1 cellular context compared by ENCODE assay signal in the genomic region with DNA sequence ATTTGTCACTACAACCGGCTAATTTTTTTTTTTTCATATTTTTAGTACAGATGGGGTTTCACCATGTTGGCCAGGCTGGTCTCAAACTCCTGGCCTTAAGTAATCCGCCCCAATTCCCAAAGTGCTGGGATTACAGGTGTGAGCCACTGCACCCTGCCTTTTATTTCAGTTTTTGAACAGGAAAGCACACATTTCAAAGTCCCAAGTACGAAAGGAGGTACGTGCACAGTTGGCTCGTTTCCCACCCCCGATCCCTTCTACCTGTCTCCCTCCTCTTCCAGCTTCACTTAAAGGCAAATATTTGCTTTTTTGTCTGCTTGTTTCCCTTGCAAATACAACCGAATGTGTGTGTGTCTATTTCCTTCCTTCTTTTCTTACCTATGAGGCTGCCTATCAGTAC.
TF ChIP-seq lines count a peak whose summit lies in the region.

No MANE protein-coding gene starts in this region.

TF ChIP-seq in HepG2, 621 proteins besides CTCF, POLR2A, EP300 and RAD21 (continued from another document and continues in another):
- TF ChIP-seq, protein P1, sequence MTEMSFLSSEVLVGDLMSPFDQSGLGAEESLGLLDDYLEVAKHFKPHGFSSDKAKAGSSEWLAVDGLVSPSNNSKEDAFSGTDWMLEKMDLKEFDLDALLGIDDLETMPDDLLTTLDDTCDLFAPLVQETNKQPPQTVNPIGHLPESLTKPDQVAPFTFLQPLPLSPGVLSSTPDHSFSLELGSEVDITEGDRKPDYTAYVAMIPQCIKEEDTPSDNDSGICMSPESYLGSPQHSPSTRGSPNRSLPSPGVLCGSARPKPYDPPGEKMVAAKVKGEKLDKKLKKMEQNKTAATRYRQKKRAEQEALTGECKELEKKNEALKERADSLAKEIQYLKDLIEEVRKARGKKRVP (CRISPR knock-in tag; IDR thresholded peaks at IDR 0.05): no peak
- no peak for TF ChIP-seq GZF1 (CRISPR knock-in tag; IDR thresholded peaks at IDR 0.05)
- TF ChIP-seq, protein P2, sequence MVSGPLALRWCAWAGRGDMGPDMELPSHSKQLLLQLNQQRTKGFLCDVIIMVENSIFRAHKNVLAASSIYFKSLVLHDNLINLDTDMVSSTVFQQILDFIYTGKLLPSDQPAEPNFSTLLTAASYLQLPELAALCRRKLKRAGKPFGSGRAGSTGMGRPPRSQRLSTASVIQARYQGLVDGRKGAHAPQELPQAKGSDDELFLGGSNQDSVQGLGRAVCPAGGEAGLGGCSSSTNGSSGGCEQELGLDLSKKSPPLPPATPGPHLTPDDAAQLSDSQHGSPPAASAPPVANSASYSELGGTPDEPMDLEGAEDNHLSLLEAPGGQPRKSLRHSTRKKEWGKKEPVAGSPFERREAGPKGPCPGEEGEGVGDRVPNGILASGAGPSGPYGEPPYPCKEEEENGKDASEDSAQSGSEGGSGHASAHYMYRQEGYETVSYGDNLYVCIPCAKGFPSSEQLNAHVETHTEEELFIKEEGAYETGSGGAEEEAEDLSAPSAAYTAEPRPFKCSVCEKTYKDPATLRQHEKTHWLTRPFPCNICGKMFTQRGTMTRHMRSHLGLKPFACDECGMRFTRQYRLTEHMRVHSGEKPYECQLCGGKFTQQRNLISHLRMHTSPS (CRISPR knock-in tag; IDR thresholded peaks at IDR 0.05; ENCODE audit: low read depth): no peak; the same call in 1 of the 2 replicates
- no peak for TF ChIP-seq MXD4 (CRISPR knock-in tag; IDR thresholded peaks at IDR 0.05)
- TF ChIP-seq, protein P3, sequence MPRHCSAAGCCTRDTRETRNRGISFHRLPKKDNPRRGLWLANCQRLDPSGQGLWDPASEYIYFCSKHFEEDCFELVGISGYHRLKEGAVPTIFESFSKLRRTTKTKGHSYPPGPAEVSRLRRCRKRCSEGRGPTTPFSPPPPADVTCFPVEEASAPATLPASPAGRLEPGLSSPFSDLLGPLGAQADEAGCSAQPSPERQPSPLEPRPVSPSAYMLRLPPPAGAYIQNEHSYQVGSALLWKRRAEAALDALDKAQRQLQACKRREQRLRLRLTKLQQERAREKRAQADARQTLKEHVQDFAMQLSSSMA (CRISPR knock-in tag; IDR thresholded peaks at IDR 0.05): no peak
- no peak for TF ChIP-seq KDM3A (CRISPR knock-in tag; IDR thresholded peaks at IDR 0.05; ENCODE audit: low read depth)
- TF ChIP-seq, protein P4, sequence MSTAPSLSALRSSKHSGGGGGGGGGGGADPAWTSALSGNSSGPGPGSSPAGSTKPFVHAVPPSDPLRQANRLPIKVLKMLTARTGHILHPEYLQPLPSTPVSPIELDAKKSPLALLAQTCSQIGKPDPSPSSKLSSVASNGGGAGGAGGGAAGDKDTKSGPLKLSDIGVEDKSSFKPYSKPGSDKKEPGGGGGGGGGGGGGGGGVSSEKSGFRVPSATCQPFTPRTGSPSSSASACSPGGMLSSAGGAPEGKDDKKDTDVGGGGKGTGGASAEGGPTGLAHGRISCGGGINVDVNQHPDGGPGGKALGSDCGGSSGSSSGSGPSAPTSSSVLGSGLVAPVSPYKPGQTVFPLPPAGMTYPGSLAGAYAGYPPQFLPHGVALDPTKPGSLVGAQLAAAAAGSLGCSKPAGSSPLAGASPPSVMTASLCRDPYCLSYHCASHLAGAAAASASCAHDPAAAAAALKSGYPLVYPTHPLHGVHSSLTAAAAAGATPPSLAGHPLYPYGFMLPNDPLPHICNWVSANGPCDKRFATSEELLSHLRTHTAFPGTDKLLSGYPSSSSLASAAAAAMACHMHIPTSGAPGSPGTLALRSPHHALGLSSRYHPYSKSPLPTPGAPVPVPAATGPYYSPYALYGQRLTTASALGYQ (CRISPR knock-in tag; IDR thresholded peaks at IDR 0.05): peak; percentile 54; the same call in 1 of the 2 replicates
- TF ChIP-seq RARA (CRISPR knock-in tag; IDR thresholded peaks at IDR 0.05): peak; percentile 71
- TF ChIP-seq ZFP1 (CRISPR knock-in tag; IDR thresholded peaks at IDR 0.05): peak; percentile 66; the same call in 1 of the 2 replicates
- no peak for TF ChIP-seq ZNF543 (CRISPR knock-in tag; IDR thresholded peaks at IDR 0.05)
- no peak for TF ChIP-seq MEIS2 (CRISPR knock-in tag; IDR thresholded peaks at IDR 0.05)
- TF ChIP-seq, protein P5, sequence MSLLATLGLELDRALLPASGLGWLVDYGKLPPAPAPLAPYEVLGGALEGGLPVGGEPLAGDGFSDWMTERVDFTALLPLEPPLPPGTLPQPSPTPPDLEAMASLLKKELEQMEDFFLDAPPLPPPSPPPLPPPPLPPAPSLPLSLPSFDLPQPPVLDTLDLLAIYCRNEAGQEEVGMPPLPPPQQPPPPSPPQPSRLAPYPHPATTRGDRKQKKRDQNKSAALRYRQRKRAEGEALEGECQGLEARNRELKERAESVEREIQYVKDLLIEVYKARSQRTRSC (CRISPR knock-in tag; IDR thresholded peaks at IDR 0.05; ENCODE audit: low read depth): no peak
- TF ChIP-seq, protein P6, sequence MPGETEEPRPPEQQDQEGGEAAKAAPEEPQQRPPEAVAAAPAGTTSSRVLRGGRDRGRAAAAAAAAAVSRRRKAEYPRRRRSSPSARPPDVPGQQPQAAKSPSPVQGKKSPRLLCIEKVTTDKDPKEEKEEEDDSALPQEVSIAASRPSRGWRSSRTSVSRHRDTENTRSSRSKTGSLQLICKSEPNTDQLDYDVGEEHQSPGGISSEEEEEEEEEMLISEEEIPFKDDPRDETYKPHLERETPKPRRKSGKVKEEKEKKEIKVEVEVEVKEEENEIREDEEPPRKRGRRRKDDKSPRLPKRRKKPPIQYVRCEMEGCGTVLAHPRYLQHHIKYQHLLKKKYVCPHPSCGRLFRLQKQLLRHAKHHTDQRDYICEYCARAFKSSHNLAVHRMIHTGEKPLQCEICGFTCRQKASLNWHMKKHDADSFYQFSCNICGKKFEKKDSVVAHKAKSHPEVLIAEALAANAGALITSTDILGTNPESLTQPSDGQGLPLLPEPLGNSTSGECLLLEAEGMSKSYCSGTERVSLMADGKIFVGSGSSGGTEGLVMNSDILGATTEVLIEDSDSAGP (CRISPR knock-in tag; IDR thresholded peaks at IDR 0.05; ENCODE audit: borderline replicate concordance): no peak
- TF ChIP-seq, protein P7, sequence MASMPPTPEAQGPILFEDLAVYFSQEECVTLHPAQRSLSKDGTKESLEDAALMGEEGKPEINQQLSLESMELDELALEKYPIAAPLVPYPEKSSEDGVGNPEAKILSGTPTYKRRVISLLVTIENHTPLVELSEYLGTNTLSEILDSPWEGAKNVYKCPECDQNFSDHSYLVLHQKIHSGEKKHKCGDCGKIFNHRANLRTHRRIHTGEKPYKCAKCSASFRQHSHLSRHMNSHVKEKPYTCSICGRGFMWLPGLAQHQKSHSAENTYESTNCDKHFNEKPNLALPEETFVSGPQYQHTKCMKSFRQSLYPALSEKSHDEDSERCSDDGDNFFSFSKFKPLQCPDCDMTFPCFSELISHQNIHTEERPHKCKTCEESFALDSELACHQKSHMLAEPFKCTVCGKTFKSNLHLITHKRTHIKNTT (CRISPR knock-in tag; IDR thresholded peaks at IDR 0.05): no peak
- TF ChIP-seq SRSF4 (IDR thresholded peaks at IDR 0.05; ENCODE audit: low read depth, low read length, poor library complexity, severe bottlenecking): no peak
- peak; percentile 63; the same call in 1 of the 2 replicates for TF ChIP-seq ARNTL (CRISPR knock-in tag; IDR thresholded peaks at IDR 0.05)
- TF ChIP-seq, protein P8, sequence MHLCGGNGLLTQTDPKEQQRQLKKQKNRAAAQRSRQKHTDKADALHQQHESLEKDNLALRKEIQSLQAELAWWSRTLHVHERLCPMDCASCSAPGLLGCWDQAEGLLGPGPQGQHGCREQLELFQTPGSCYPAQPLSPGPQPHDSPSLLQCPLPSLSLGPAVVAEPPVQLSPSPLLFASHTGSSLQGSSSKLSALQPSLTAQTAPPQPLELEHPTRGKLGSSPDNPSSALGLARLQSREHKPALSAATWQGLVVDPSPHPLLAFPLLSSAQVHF (CRISPR knock-in tag; IDR thresholded peaks at IDR 0.05): no peak
- no peak for TF ChIP-seq ZSCAN25 (CRISPR knock-in tag; IDR thresholded peaks at IDR 0.05)
- TF ChIP-seq NFE2 (CRISPR knock-in tag; IDR thresholded peaks at IDR 0.05): no peak
- TF ChIP-seq, protein P9, sequence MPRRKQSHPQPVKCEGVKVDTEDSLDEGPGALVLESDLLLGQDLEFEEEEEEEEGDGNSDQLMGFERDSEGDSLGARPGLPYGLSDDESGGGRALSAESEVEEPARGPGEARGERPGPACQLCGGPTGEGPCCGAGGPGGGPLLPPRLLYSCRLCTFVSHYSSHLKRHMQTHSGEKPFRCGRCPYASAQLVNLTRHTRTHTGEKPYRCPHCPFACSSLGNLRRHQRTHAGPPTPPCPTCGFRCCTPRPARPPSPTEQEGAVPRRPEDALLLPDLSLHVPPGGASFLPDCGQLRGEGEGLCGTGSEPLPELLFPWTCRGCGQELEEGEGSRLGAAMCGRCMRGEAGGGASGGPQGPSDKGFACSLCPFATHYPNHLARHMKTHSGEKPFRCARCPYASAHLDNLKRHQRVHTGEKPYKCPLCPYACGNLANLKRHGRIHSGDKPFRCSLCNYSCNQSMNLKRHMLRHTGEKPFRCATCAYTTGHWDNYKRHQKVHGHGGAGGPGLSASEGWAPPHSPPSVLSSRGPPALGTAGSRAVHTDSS (CRISPR knock-in tag; conservative IDR thresholded peaks at IDR 0.05): no peak
- no peak for TF ChIP-seq HOXA7 (CRISPR knock-in tag; IDR thresholded peaks at IDR 0.05)
- TF ChIP-seq ZNF317 (CRISPR knock-in tag; IDR thresholded peaks at IDR 0.05): peak; percentile 66; the same call in 1 of the 2 replicates
- TF ChIP-seq HOXA9 (CRISPR knock-in tag; IDR thresholded peaks at IDR 0.05; ENCODE audit: borderline replicate concordance): no peak
- TF ChIP-seq, protein P10, sequence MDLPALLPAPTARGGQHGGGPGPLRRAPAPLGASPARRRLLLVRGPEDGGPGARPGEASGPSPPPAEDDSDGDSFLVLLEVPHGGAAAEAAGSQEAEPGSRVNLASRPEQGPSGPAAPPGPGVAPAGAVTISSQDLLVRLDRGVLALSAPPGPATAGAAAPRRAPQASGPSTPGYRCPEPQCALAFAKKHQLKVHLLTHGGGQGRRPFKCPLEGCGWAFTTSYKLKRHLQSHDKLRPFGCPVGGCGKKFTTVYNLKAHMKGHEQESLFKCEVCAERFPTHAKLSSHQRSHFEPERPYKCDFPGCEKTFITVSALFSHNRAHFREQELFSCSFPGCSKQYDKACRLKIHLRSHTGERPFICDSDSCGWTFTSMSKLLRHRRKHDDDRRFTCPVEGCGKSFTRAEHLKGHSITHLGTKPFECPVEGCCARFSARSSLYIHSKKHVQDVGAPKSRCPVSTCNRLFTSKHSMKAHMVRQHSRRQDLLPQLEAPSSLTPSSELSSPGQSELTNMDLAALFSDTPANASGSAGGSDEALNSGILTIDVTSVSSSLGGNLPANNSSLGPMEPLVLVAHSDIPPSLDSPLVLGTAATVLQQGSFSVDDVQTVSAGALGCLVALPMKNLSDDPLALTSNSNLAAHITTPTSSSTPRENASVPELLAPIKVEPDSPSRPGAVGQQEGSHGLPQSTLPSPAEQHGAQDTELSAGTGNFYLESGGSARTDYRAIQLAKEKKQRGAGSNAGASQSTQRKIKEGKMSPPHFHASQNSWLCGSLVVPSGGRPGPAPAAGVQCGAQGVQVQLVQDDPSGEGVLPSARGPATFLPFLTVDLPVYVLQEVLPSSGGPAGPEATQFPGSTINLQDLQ (CRISPR knock-in tag; IDR thresholded peaks at IDR 0.05): no peak
- TF ChIP-seq SALL1 (CRISPR knock-in tag; IDR thresholded peaks at IDR 0.05): peak; percentile 77
- peak; percentile 94; the same call in 1 of the 2 replicates for TF ChIP-seq ZNF746 (CRISPR knock-in tag; IDR thresholded peaks at IDR 0.05)
- no peak for TF ChIP-seq ESRRA (CRISPR knock-in tag; IDR thresholded peaks at IDR 0.05; ENCODE audit: low read depth)
- no peak for TF ChIP-seq CHCHD3 (CRISPR knock-in tag; IDR thresholded peaks at IDR 0.05)
- peak; percentile 80 for TF ChIP-seq MED1 (CRISPR knock-in tag; IDR thresholded peaks at IDR 0.05)
- TF ChIP-seq ZNF724P (CRISPR knock-in tag; IDR thresholded peaks at IDR 0.05; ENCODE audit: borderline replicate concordance): no peak
- peak; percentile 65 for TF ChIP-seq ZMYM4 (CRISPR knock-in tag; IDR thresholded peaks at IDR 0.05)
- TF ChIP-seq ARID2 (CRISPR knock-in tag; IDR thresholded peaks at IDR 0.05; ENCODE audit: borderline replicate concordance): no peak
- no peak for TF ChIP-seq NONO (IDR thresholded peaks at IDR 0.05)
- peak; percentile 70 for TF ChIP-seq NONO (CRISPR knock-in tag; conservative IDR thresholded peaks at IDR 0.05)
